18 cellular contexts compared by ENCODE assay signal in the genomic region with DNA sequence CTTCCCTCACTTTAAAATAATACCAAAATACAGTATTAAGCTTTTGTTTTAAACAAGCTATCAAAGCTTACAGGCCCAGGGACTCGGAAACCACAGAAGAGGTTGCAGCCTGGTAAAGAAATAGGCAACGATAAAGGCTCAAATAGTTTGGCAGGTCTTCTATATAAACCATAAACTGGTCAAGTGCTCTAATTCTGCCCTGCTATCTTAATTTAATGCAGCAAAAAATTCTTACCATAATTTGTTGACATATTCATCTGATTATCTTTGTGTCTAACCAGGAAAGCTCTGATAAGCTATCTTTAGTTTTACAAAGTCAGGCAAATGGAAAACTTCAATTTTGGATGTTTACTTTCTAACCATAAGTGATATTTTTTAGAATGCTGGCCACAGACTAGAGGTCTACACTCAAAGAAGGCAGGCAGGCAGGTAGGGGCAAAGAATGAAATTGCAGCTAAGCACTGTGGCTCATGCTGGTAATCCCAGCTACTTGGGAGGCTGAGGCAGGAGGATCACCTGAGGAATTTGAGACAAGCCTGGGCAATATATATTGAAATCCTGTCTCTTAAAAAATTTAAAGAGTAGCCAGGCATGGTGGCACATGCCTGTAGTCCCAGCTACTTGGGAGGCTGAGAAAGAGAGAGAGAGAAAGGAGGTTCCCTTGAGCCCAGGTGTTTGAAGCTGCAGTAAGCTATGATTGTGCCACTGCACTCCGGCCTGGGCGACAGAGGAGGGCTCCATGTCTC. TPM values are rescaled to one million over a fixed set of nuclear protein-coding genes. Genes with fewer than 3 reads are reported as not detected.
DNase-seq lines count a peak whose midpoint lies in the region; ATAC-seq, FAIRE-seq and TF ChIP-seq lines count a peak whose summit lies in the region.
"Had no signal": no experiment of that assay in that cellular context is flagged by ENCODE, and none has a peak within 500 bp of the region (broad histone marks: within the 10 kb centered on the region; RNA-seq: fewer than 3 reads in every experiment).

No MANE protein-coding gene starts in this region.

- TF ChIP-seq RAD21 in H1 (IDR thresholded peaks at IDR 0.05 in 1 of 2, conservative IDR thresholded peaks at IDR 0.05 in 1 of 2; ENCODE audit: low read depth in 2 of 2, low read length in 2 of 2), result no peak

- no peaks in the 10 kb centered on the region for H3K23me2 ChIP-seq in H1 (ENCODE audit: low read depth, low read length)

- peaks cover 8% of the 10 kb centered on the region for H3K4me1 ChIP-seq in CD4-positive, CD25-positive, alpha-beta regulatory T cell (ENCODE audit: control insufficient read depth, insufficient read depth, low read length, poor library complexity, severe bottlenecking)
- H3K4me1 ChIP-seq in Loucy (ENCODE audit: insufficient read depth, low read length, poor library complexity, severe bottlenecking) (peaks cover 59% of the 10 kb centered on the region), H1 (replicated peaks in 1 of 4; ENCODE audit: control insufficient read depth in 3 of 4, insufficient read depth in 4 of 4, low read length in 3 of 4) (peaks cover 0 to 10% (median 1%) of the 10 kb centered on the region in 4 experiments; a peak in 5 of 7 replicates)

- peak overlapping the region; percentile 42 for H3K4me2 ChIP-seq in Loucy (ENCODE audit: low read depth, low read length, poor library complexity, severe bottlenecking)
- peak overlapping the region; percentile 10 to 18; a peak in 1 of 4 replicates for H3K4me2 ChIP-seq in H1 (ENCODE audit: insufficient read depth in 1 of 2, low read depth in 2 of 2, low read length in 2 of 2)

- no peaks in the 10 kb centered on the region for H3K9me2 ChIP-seq in Loucy (replicated peaks; ENCODE audit: low read depth, low read length)

- H3K18ac ChIP-seq in H1 (ENCODE audit: extremely low read depth, low read length), result peak overlapping the region; percentile 62; the same call in 1 of the 2 replicates

- no peak overlapping the region for H2BK120ac ChIP-seq in H1 (replicated peaks; ENCODE audit: low read depth, low read length)

- H3F3A ChIP-seq in Loucy (ENCODE audit: low read depth), result peaks cover 12% of the 10 kb centered on the region

- no peak for ATAC-seq in CD4-positive, CD25-positive, alpha-beta regulatory T cell (ENCODE audit: low read depth in 2 of 2)
- no peak for ATAC-seq in naive thymus-derived CD8-positive, alpha-beta T cell

- H3K79me2 ChIP-seq in Loucy (ENCODE audit: insufficient read depth, low read length) (peaks cover 5% of the 10 kb centered on the region; the same call in 1 of the 2 replicates), H1 (ENCODE audit: control insufficient read depth in 1 of 2, insufficient read depth in 2 of 2, low read length in 2 of 2) (no peaks in the 10 kb centered on the region)

- no peak for DNase-seq in CD4-positive, CD25-positive, alpha-beta regulatory T cell
- DNase-seq in H1 (ENCODE audit: low read depth in 1 of 2, low spot score in 2 of 2) (no peak), NCI-H1105 treated with DMSO at 0.1 percent for 48 hours (lab: John Stamatoyannopoulos, UW) (no peak), SW 1271 (lab: John Stamatoyannopoulos, UW) (no peak), progenitor cell of endocrine pancreas (ENCODE audit: low spot score, unreplicated experiment) (no peak)
- DNase-seq in naive thymus-derived CD8-positive, alpha-beta T cell, result no peak
- no peak for DNase-seq in effector CD4-positive, alpha-beta T cell
- DNase-seq: activated CD4-positive, alpha-beta T cell treated with anti-CD3 and anti-CD28 coated beads, Interleukin-2, amount 50 U/mL, for 1 hour; activated gamma-delta T cell; anterior cingulate cortex; DND-41; KBM-7; NCI-H2029 treated with DMSO at 0.1 percent for 48 hours; stimulated activated CD4-positive, alpha-beta T cell treated with anti-CD3 and anti-CD28 coated beads, Interleukin-12 subunit alpha, Interleukin-12 subunit beta, amount 100 ng/mL, for 4 hours had no signal

- POLR2A ChIA-PET in H1 (lab: Charles Lee; ENCODE audit: partially characterized antibody), result interaction anchor here (0.6 to 1.7 kb wide), 5 partner anchors 20 to 107 kb away, joined by 3 to 5 read pairs (median 4); a partner anchor contains a TSS
- POLR2A ChIA-PET in naive thymus-derived CD8-positive, alpha-beta T cell (lab: Charles Lee), result no interaction called here

- CTCF ChIA-PET in H1 (lab: Charles Lee; ENCODE audit: partially characterized antibody), result interaction anchor here (1.0 to 2.2 kb wide), 6 partner anchors 25 to 187 kb away, joined by 4 to 8 read pairs (median 5); a partner anchor contains a TSS

- H2BK5ac ChIP-seq in H1 (ENCODE audit: low read depth, low read length), result peak overlapping the region; percentile 45; the same call in 1 of the 2 replicates

- peak overlapping the region in 2 of 3 donors; percentile 22 to 79 for H3K27ac Mint-ChIP-seq in CD4-positive, CD25-positive, alpha-beta regulatory T cell
- peak overlapping the region in 8 of 10 donors; percentile 48 to 86 (median 72) for H3K27ac Mint-ChIP-seq in naive thymus-derived CD8-positive, alpha-beta T cell
- H3K27ac Mint-ChIP-seq in progenitor cell of endocrine pancreas, result no peak overlapping the region
- H3K27ac Mint-ChIP-seq: memory B cell had no signal

- H3K27me3 Mint-ChIP-seq in CD4-positive, CD25-positive, alpha-beta regulatory T cell, result no peaks in the 10 kb centered on the region
- no peaks in the 10 kb centered on the region for H3K27me3 Mint-ChIP-seq in naive thymus-derived CD8-positive, alpha-beta T cell
- no peaks in the 10 kb centered on the region for H3K27me3 Mint-ChIP-seq in progenitor cell of endocrine pancreas
- H3K27me3 Mint-ChIP-seq: memory B cell had no signal

- H3K27me3 ChIP-seq in CD4-positive, CD25-positive, alpha-beta regulatory T cell (ENCODE audit: control insufficient read depth, insufficient read depth, low read length), result no peaks in the 10 kb centered on the region
- H3K27me3 ChIP-seq in Loucy (ENCODE audit: insufficient read depth, low read length, poor library complexity, severe bottlenecking) (no peaks in the 10 kb centered on the region), H1 (replicated peaks in 1 of 4; ENCODE audit: control insufficient read depth in 3 of 4, extremely low read depth in 1 of 4, insufficient read depth in 3 of 4, low read length in 3 of 4) (no peaks in the 10 kb centered on the region)
- H3K27me3 ChIP-seq: suprapubic skin had no signal

- no peak overlapping the region; the same call in 1 of the 2 replicates for H2BK12ac ChIP-seq in H1 (ENCODE audit: low read depth, low read length)

- no peak overlapping the region for H3K4me3 Mint-ChIP-seq in CD4-positive, CD25-positive, alpha-beta regulatory T cell
- H3K4me3 Mint-ChIP-seq in naive thymus-derived CD8-positive, alpha-beta T cell, result peak overlapping the region in 4 of 10 donors; percentile 12 to 55 (median 34)
- H3K4me3 Mint-ChIP-seq in progenitor cell of endocrine pancreas (ENCODE audit: low read depth), result no peak overlapping the region
- H3K4me3 Mint-ChIP-seq: memory B cell had no signal

- H3K9me3 Mint-ChIP-seq in CD4-positive, CD25-positive, alpha-beta regulatory T cell, result no peaks in the 10 kb centered on the region
- no peaks in the 10 kb centered on the region for H3K9me3 Mint-ChIP-seq in naive thymus-derived CD8-positive, alpha-beta T cell
- H3K9me3 Mint-ChIP-seq in progenitor cell of endocrine pancreas (ENCODE audit: low read depth), result no peaks in the 10 kb centered on the region
- H3K9me3 Mint-ChIP-seq: memory B cell had no signal

- no peak overlapping the region for H3K23ac ChIP-seq in H1 (ENCODE audit: insufficient read length)

- H2AK5ac ChIP-seq in H1 (ENCODE audit: low read depth, low read length), result no peak overlapping the region

- no peak for FAIRE-seq in H1 (lab: Jason Lieb, UNC)
- FAIRE-seq: colon had no signal

- H3K56ac ChIP-seq in H1 (replicated peaks; ENCODE audit: insufficient read length, low read depth, low read length), result no peak overlapping the region

- 0 out of 2 replicates have a peak overlapping the region, but pooled peaks have one; percentile 6 for H2BK15ac ChIP-seq in H1 (ENCODE audit: low read length)

- H4K5ac ChIP-seq in H1 (ENCODE audit: insufficient read length, low read depth, low read length), result no peak overlapping the region

- TF ChIP-seq POLR2A in H1 (IDR thresholded peaks at IDR 0.05; ENCODE audit: control extremely low read depth in 1 of 2, low read depth in 2 of 2, low read length in 2 of 2), result no peak

- H2AFZ ChIP-seq in Loucy (ENCODE audit: low read length) (no peak overlapping the region; the same call in 1 of the 2 replicates), H1 (ENCODE audit: low read length) (no peak overlapping the region)

- H3K9ac ChIP-seq in Loucy (ENCODE audit: low read depth, low read length, poor library complexity, severe bottlenecking) (peak overlapping the region; percentile 40), H1 (replicated peaks in 1 of 4; ENCODE audit: extremely low read depth in 1 of 4, low read depth in 3 of 4, low read length in 3 of 4) (no peak overlapping the region)

- TF ChIP-seq CTCF in Loucy (conservative IDR thresholded peaks at IDR 0.05; ENCODE audit: low read length) (no peak), H1 (IDR thresholded peaks at IDR 0.05; ENCODE audit: control extremely low read depth in 1 of 3, insufficient read depth in 1 of 3, low read depth in 1 of 3, low read length in 3 of 3) (no peak), progenitor cell of endocrine pancreas (IDR thresholded peaks at IDR 0.05; ENCODE audit: unreplicated experiment) (no peak)

- peaks cover 18 to 40% (median 31%) of the 10 kb centered on the region in 4 donors for H3K4me1 Mint-ChIP-seq in CD4-positive, CD25-positive, alpha-beta regulatory T cell
- peaks cover 30 to 57% (median 54%) of the 10 kb centered on the region in 4 donors for H3K4me1 Mint-ChIP-seq in naive thymus-derived CD8-positive, alpha-beta T cell
- H3K4me1 Mint-ChIP-seq in progenitor cell of endocrine pancreas (ENCODE audit: low read depth), result peaks cover 1% of the 10 kb centered on the region

- no peak for TF ChIP-seq EP300 in H1 (IDR thresholded peaks at IDR 0.05; ENCODE audit: borderline replicate concordance in 1 of 2, low read depth in 2 of 2, low read length in 2 of 2)

- H3K4ac ChIP-seq in H1 (replicated peaks; ENCODE audit: insufficient read length, low read depth, low read length), result no peak overlapping the region

- H4K8ac ChIP-seq in H1 (ENCODE audit: extremely low read depth, insufficient read depth, low read length), result no peak overlapping the region

- no peak overlapping the region for H3K4me3 ChIP-seq in CD4-positive, CD25-positive, alpha-beta regulatory T cell (ENCODE audit: low read depth, low read length)
- H3K4me3 ChIP-seq in Loucy (ENCODE audit: low read length, poor library complexity, severe bottlenecking), result peak overlapping the region; percentile 50
- no peak overlapping the region for H3K4me3 ChIP-seq in H1 (ENCODE audit: extremely low read depth in 1 of 4, insufficient read depth in 2 of 4, low read depth in 3 of 4, low read length in 4 of 4)
- H3K4me3 ChIP-seq: suprapubic skin had no signal

- H2BK20ac ChIP-seq in H1 (ENCODE audit: low read length), result no peak overlapping the region

- H4K91ac ChIP-seq in H1 (replicated peaks; ENCODE audit: insufficient read length, low read length), result no peak overlapping the region

- 80% methylated on average over 4 of the region's 4 CpGs; no CpG with 5 or more reads in 1 of the 2 experiments for WGBS in H1 (ENCODE audit: extremely low coverage in 1 of 2, insufficient coverage in 1 of 2, insufficient read length in 1 of 2, insufficient replicate concordance in 2 of 2, low coverage in 1 of 2, low lambda C conversion rate in 2 of 2, missing lambda C conversion rate in 1 of 2), 2 experiments

- no peaks in the 10 kb centered on the region for H3K9me3 ChIP-seq in CD4-positive, CD25-positive, alpha-beta regulatory T cell (ENCODE audit: control insufficient read depth in 2 of 2, low read length in 2 of 2)
- H3K9me3 ChIP-seq in Loucy (ENCODE audit: insufficient read depth, low read depth, low read length) (no peaks in the 10 kb centered on the region), H1 (ENCODE audit: insufficient read depth in 2 of 2, low read depth in 1 of 2, low read length in 1 of 2) (no peaks in the 10 kb centered on the region)
- H3K9me3 ChIP-seq: suprapubic skin had no signal

- H3K14ac ChIP-seq in H1 (ENCODE audit: insufficient read length), result no peak overlapping the region

- no peaks in the 10 kb centered on the region for H3K79me1 ChIP-seq in H1 (ENCODE audit: low read depth, low read length)

- no peaks in the 10 kb centered on the region for H4K20me1 ChIP-seq in Loucy (ENCODE audit: insufficient read depth, low read length, poor library complexity, severe bottlenecking)
- no peaks in the 10 kb centered on the region for H4K20me1 ChIP-seq in H1 (replicated peaks in 1 of 2; ENCODE audit: control insufficient read depth in 1 of 2, insufficient read depth in 2 of 2, low read length in 2 of 2)

- peaks cover 4% of the 10 kb centered on the region for H3K36me3 Mint-ChIP-seq in CD4-positive, CD25-positive, alpha-beta regulatory T cell
- peaks cover 0 to 7% (median 4%) of the 10 kb centered on the region in 3 donors for H3K36me3 Mint-ChIP-seq in naive thymus-derived CD8-positive, alpha-beta T cell
- H3K36me3 Mint-ChIP-seq in progenitor cell of endocrine pancreas (ENCODE audit: insufficient read depth), result peaks cover 5% of the 10 kb centered on the region

- H3K36me3 ChIP-seq in CD4-positive, CD25-positive, alpha-beta regulatory T cell (ENCODE audit: control insufficient read depth, insufficient read depth, low read length), result peaks cover 6% of the 10 kb centered on the region
- H3K36me3 ChIP-seq in Loucy (ENCODE audit: insufficient read depth, low read length) (no peaks in the 10 kb centered on the region), H1 (ENCODE audit: control insufficient read depth in 2 of 4, insufficient read depth in 4 of 4, low read length in 3 of 4) (no peaks in the 10 kb centered on the region)

- no peak overlapping the region for H3K27ac ChIP-seq in CD4-positive, CD25-positive, alpha-beta regulatory T cell (ENCODE audit: insufficient read depth, low read length, poor library complexity, severe bottlenecking)
- no peak overlapping the region for H3K27ac ChIP-seq in H1 (ENCODE audit: low read depth, low read length)
- H3K27ac ChIP-seq: suprapubic skin had no signal

RNA-seq across cellular contexts. Expression of a gene that starts 57.6 kb away (rescaled TPM):
- total RNA-seq in CD4-positive, CD25-positive, alpha-beta regulatory T cell, result 41.0 TPM
- 10 to 100 TPM; 11.6 to 16.7 (median 14.3) TPM for polyA plus RNA-seq in CD4-positive, CD25-positive, alpha-beta regulatory T cell
- 16.6 and 18.4 TPM in 2 replicates for total RNA-seq in H1 (2021; fragmentation: NEBNext Ultra II Directional; extraction: Animal tissue kit (Norgen Biotek cat#: 25700))
- polyA plus RNA-seq in H1 (2011; rRNA removed), result 8.3 and 10.1 TPM in 2 replicates
- 7.2 TPM for polyA plus RNA-seq in H1 (2011; cell fraction: cytosol; rRNA removed)
- 12.8 TPM for polyA plus RNA-seq in H1 (2011; cell fraction: nucleus; rRNA removed)
- polyA plus RNA-seq in H1 (2012, experiment 1 of 2), result 6.9 to 11.0 TPM (median 8.5 TPM) in 4 replicates
- polyA plus RNA-seq in H1 (2012, experiment 2 of 2), result 4.1 TPM
- 7.4 TPM for polyA plus RNA-seq in H1 (2013, experiment 1 of 2)
- 7.8 TPM for polyA plus RNA-seq in H1 (2013, experiment 2 of 2)
- 17.9 and 21.9 TPM in 2 replicates for polyA minus RNA-seq in H1 (2011; rRNA and poly(A)+ RNA removed)
- polyA minus RNA-seq in H1 (2011; cell fraction: cytosol; rRNA and poly(A)+ RNA removed), result 11.2 TPM
- polyA minus RNA-seq in H1 (2011; cell fraction: nucleus; rRNA and poly(A)+ RNA removed), result 14.2 TPM
- total RNA-seq in naive thymus-derived CD8-positive, alpha-beta T cell, result 10 to 100 TPM; 25.8 to 30.4 TPM
- polyA plus RNA-seq in naive thymus-derived CD8-positive, alpha-beta T cell, result 10 to 100 TPM; 13.0 to 19.2 (median 13.7) TPM
- 47.5 and 51.7 TPM in 2 replicates for total RNA-seq in progenitor cell of endocrine pancreas
